ENCODE assay signal across 6 cellular contexts in genomic region chr15:96473556-96473955, GRCh38.
"Had no signal": no experiment of that assay in that cellular context is flagged by ENCODE, and none has a peak within 500 bp of the region (broad histone marks: within the 10 kb centered on the region; RNA-seq: fewer than 3 reads in every experiment).

No MANE protein-coding gene starts in this region.

- H3K27ac Mint-ChIP-seq: GM23338, H9, HFFc6 had no signal

- DNase-seq: H9, HCEC 1CT, HFFc6 had no signal

- H3K4me1 Mint-ChIP-seq: IgD-negative memory B cell had no signal

- H3K9me3 Mint-ChIP-seq: GM23338, H9, HFFc6 had no signal

- H3K27me3 Mint-ChIP-seq: IgD-negative memory B cell had no signal

- H3K36me3 Mint-ChIP-seq: IgD-negative memory B cell had no signal

- H3K4me3 Mint-ChIP-seq: GM23338, H9, HFFc6, IgD-negative memory B cell had no signal

- ATAC-seq: GM23338, HepG2 had no signal
